In the genomic region with DNA sequence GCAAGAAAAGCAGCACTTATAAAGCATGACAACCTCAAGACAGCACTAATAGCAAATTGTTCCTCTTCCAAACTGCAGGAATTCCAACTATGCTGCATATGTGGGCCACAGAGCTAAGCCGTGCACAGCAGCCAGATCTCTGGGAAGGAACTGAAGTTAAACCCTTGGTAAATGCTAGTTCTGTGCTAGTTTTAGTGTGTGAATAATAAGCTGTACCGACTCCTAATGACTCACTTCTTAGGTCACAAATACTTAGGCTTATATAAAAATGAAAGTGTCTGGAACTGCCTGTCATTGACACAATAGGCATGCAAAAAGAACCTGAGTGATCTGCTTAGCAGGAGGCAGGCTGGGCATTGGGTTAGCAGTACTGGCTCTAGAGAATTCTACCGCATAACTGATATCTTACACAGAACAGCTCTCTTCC, we compare ENCODE assay signal across 12 cellular contexts. TPM values are rescaled to one million over a fixed set of nuclear protein-coding genes. Genes with fewer than 3 reads are reported as not detected.
A peak's percentile ranks its signal among the peaks of the same experiment; 100 is the strongest.
DNase-seq lines count a peak whose midpoint lies in the region; ATAC-seq and TF ChIP-seq lines count a peak whose summit lies in the region.
"Had no signal": no experiment of that assay in that cellular context is flagged by ENCODE, and none has a peak within 500 bp of the region (broad histone marks: within the 10 kb centered on the region; RNA-seq: fewer than 3 reads in every experiment).

No MANE protein-coding gene starts in this region.

- DNase-seq in HCEC 1CT, result peak; percentile 53
- peak; percentile 90 for DNase-seq in astrocyte of the hippocampus (ENCODE audit: low read depth, low spot score)
- DNase-seq in islet precursor cell, result peak; percentile 80
- DNase-seq in stimulated activated naive CD8-positive, alpha-beta T cell treated with anti-CD3 and anti-CD28 coated beads, Interleukin-15, Interleukin-2, amounts not matched to agents 100 U/mL and 50 U/mL, for 24 hours, result no peak
- no peak for DNase-seq in hippocampal formation (lab: John Stamatoyannopoulos, UW)
- DNase-seq in WERI-Rb-1, result no peak
- no peak for DNase-seq in H7
- DNase-seq: activated CD4-positive, alpha-beta T cell treated with anti-CD3 and anti-CD28 coated beads, Interleukin-2, amount 10 ng/mL, durations not matched to agents 24 days and 14 days; effector memory CD4-positive, alpha-beta T cell; NCI-H526 had no signal

- no peak for TF ChIP-seq CTCF in WERI-Rb-1 (IDR thresholded peaks at IDR 0.05; ENCODE audit: low read depth, low read length)

- peaks cover 7% of the 10 kb centered on the region for H3K9me3 ChIP-seq in WERI-Rb-1 (ENCODE audit: severe bottlenecking)

- no peak overlapping the region for H3K27ac ChIP-seq in WERI-Rb-1
- H3K27ac ChIP-seq: parathyroid adenoma had no signal

- H3K36me3 ChIP-seq in WERI-Rb-1, result no peaks in the 10 kb centered on the region
- no peaks in the 10 kb centered on the region for H3K36me3 ChIP-seq in H7 (replicated peaks; ENCODE audit: control insufficient read depth, insufficient read depth, low read length)

- H3K4me3 ChIP-seq in WERI-Rb-1 (ENCODE audit: low read depth, low read length) (no peak overlapping the region), H7 (ENCODE audit: insufficient read depth, low read depth, low read length) (no peak overlapping the region)

- ATAC-seq in stimulated activated naive CD8-positive, alpha-beta T cell treated with anti-CD3 and anti-CD28 coated beads, Interleukin-15, Interleukin-2, amounts not matched to agents 100 U/mL and 50 U/mL, for 24 hours, result peak; percentile 42
- no peak for ATAC-seq in GM21390 (IDR thresholded peaks at IDR 0.05; ENCODE audit: unreplicated experiment)

- peaks cover 99% of the 10 kb centered on the region for H3K27me3 ChIP-seq in WERI-Rb-1 (ENCODE audit: insufficient read depth, low read depth, severe bottlenecking)
- H3K27me3 ChIP-seq in H7 (ENCODE audit: control insufficient read depth, insufficient read depth, low read length), result no peaks in the 10 kb centered on the region

RNA-seq across cellular contexts. Expression of a gene that starts 21.2 kb away (rescaled TPM):
- total RNA-seq in H7 (2014; rRNA removed; shearing (Covaris generic)), result 80.7 and 90.5 TPM in 2 replicates

RNA-seq across cellular contexts. Expression of a gene that starts 47.1 kb away (rescaled TPM):
- 29.9 and 64.9 TPM in 2 replicates for total RNA-seq in H7 (2014; rRNA removed; shearing (Covaris generic))

Comparison
In these comparisons a context has a peak if more than half of its experiments do, and no peak if none do; other contexts are left out.
1. DNase-seq: peak in HCEC 1CT (single experiment), astrocyte of the hippocampus (single experiment) and islet precursor cell (single experiment); none in stimulated activated naive CD8-positive, alpha-beta T cell treated with anti-CD3 and anti-CD28 coated beads, Interleukin-15, Interleukin-2, amounts not matched to agents 100 U/mL and 50 U/mL, for 24 hours (single experiment), hippocampal formation (0 of 2), WERI-Rb-1 (single experiment) and H7 (single experiment).